13 cellular contexts compared by ENCODE assay signal in the genomic region with DNA sequence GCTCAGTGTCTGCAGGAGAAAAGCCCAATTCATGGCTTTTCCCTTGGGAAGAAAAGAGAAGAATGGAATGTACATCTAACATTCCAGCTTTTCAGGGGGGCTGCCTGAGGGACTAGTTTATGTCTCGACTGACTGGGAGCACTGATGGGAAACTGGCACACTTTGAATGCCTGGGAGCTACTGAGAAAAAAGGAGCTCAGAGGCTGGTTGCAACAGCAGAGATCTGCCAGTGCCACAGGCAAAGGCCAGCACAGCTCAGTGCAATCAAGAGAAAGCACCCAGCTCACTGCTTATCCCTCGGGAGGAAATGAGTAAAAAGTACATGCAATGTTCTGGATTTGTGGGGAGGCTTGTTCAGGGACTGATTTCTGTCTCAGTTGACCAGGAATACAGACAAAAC.
A peak's percentile ranks its signal among the peaks of the same experiment; 100 is the strongest.
DNase-seq lines count a peak whose midpoint lies in the region; ATAC-seq and TF ChIP-seq lines count a peak whose summit lies in the region.
"Had no signal": no experiment of that assay in that cellular context is flagged by ENCODE, and none has a peak within 500 bp of the region (broad histone marks: within the 10 kb centered on the region; RNA-seq: fewer than 3 reads in every experiment).

No MANE protein-coding gene starts in this region.

- H3K4me1 Mint-ChIP-seq in GM23338 (peaks cover 21% of the 10 kb centered on the region), WTC11 (peaks cover 23% of the 10 kb centered on the region)
- H3K4me1 Mint-ChIP-seq: B cell; CD4-positive, alpha-beta memory T cell had no signal

- H3K27ac Mint-ChIP-seq in GM23338 (no peak overlapping the region), WTC11 (peak overlapping the region; percentile 73)
- H3K27ac Mint-ChIP-seq: B cell; CD4-positive, alpha-beta memory T cell had no signal

- no peak overlapping the region for H3K4ac ChIP-seq in trophoblast cell (ENCODE audit: low read depth, low read length)

- H3K27ac ChIP-seq in GM23338 (ENCODE audit: low read depth) (no peak overlapping the region), trophoblast cell (ENCODE audit: low read depth, low read length) (no peak overlapping the region)

- DNase-seq in GM23338 (ENCODE audit: low spot score) = peak; percentile 57
- DNase-seq in WTC11 (ENCODE audit: low spot score) = no peak
- DNase-seq in globus pallidus (ENCODE audit: low spot score) = peak; percentile 25
- peak; percentile 19 for DNase-seq in stromal cell of bone marrow (ENCODE audit: low read depth)
- no peak for DNase-seq in GM13977 (ENCODE audit: low spot score)
- DNase-seq in trophoblast cell = no peak
- DNase-seq in NCI-H2029 treated with DMSO at 0.1 percent for 48 hours (lab: John Stamatoyannopoulos, UW) = no peak
- DNase-seq: CD4-positive, alpha-beta memory T cell; DND-41; HCEC 1CT; SK-N-SH had no signal

- no peaks in the 10 kb centered on the region for H3K9me3 ChIP-seq in trophoblast cell (ENCODE audit: insufficient read depth, low read depth, low read length)
- H3K9me3 ChIP-seq: SK-N-SH had no signal

- no peaks in the 10 kb centered on the region for H4K20me1 ChIP-seq in GM23338 (replicated peaks; ENCODE audit: insufficient read depth)

- H3K79me1 ChIP-seq in trophoblast cell (ENCODE audit: low read length) = no peaks in the 10 kb centered on the region

- no peaks in the 10 kb centered on the region for H3K79me2 ChIP-seq in GM23338 (replicated peaks; ENCODE audit: insufficient read depth)
- no peaks in the 10 kb centered on the region for H3K79me2 ChIP-seq in trophoblast cell (ENCODE audit: control insufficient read depth, insufficient read depth, low read length, poor library complexity)

- H2BK5ac ChIP-seq in trophoblast cell (ENCODE audit: low read depth, low read length, poor library complexity) = no peak overlapping the region

- H3K4me1 ChIP-seq in GM23338 (ENCODE audit: insufficient read depth) (peaks cover 18% of the 10 kb centered on the region; the same call in 1 of the 2 replicates), trophoblast cell (ENCODE audit: control insufficient read depth in 1 of 2, insufficient read depth in 2 of 2, low read length in 2 of 2) (peaks cover 0 to 3% of the 10 kb centered on the region in 2 experiments)

- POLR2A ChIA-PET in WTC11 (lab: Charles Lee) = no interaction called here

- ATAC-seq in GM23338 (peak; percentile 68), WTC11 (peak; percentile 72)
- ATAC-seq: Right ventricle myocardium inferior had no signal

- in situ Hi-C loops in GM13977 (cut with MboI; ENCODE audit: low pct_unique_long_range_greater_than_20kb, low sequenced_read_pairs, unreplicated experiment) = no loop called here

- H3K14ac ChIP-seq in trophoblast cell (ENCODE audit: low read length) = no peak overlapping the region

- no peak overlapping the region for H2BK120ac ChIP-seq in trophoblast cell (ENCODE audit: insufficient read depth, low read length, poor library complexity)

- no peak overlapping the region for H3K23ac ChIP-seq in trophoblast cell (ENCODE audit: low read length)

- no peak overlapping the region for H2AFZ ChIP-seq in GM23338
- no peak overlapping the region for H2AFZ ChIP-seq in trophoblast cell (ENCODE audit: insufficient read depth, low read length, poor library complexity)

- H4K8ac ChIP-seq in trophoblast cell (ENCODE audit: low read depth, low read length) = no peak overlapping the region

- TF ChIP-seq CTCF in GM23338 (conservative IDR thresholded peaks at IDR 0.05; ENCODE audit: low read depth in 2 of 2) = no peak
- TF ChIP-seq CTCF in WTC11 (IDR thresholded peaks at IDR 0.05) = no peak
- TF ChIP-seq CTCF in GM13977 (IDR thresholded peaks at IDR 0.05; ENCODE audit: extremely low read depth, insufficient read depth, missing control alignments) = no peak

- H2BK12ac ChIP-seq in trophoblast cell (ENCODE audit: low read length) = no peak overlapping the region

- peaks cover 5% of the 10 kb centered on the region for H3K27me3 Mint-ChIP-seq in GM23338 (ENCODE audit: insufficient read depth, low read depth, poor library complexity)
- no peaks in the 10 kb centered on the region for H3K27me3 Mint-ChIP-seq in WTC11 (ENCODE audit: low read depth)

- no peak overlapping the region for H3K4me2 ChIP-seq in GM23338
- no peak overlapping the region for H3K4me2 ChIP-seq in trophoblast cell (ENCODE audit: low read length)
- H3K4me2 ChIP-seq: SK-N-SH had no signal

- H3K36me3 Mint-ChIP-seq in GM23338 (ENCODE audit: low read depth) = peaks cover 11% of the 10 kb centered on the region; the same call in 2 of the 3 replicates
- peaks cover 8% of the 10 kb centered on the region for H3K36me3 Mint-ChIP-seq in WTC11

- WGBS in trophoblast cell (ENCODE audit: extremely low coverage, insufficient coverage, insufficient read length) = no CpG with 5 or more reads among the region's 2 CpGs

- H2AK5ac ChIP-seq in trophoblast cell (ENCODE audit: low read length) = no peak overlapping the region

- H4K12ac ChIP-seq in trophoblast cell (ENCODE audit: low read depth, low read length) = no peak overlapping the region

- H4K91ac ChIP-seq in trophoblast cell (ENCODE audit: low read depth, low read length) = no peak overlapping the region

- CTCF ChIA-PET in WTC11 (lab: Charles Lee) = interaction anchor here (0.9 to 3.2 kb wide), 7 partner anchors 9 to 276 kb away, joined by 3 to 12 read pairs (median 5); no protein-coding TSS in a partner anchor

- no peak overlapping the region for H3K4me3 ChIP-seq in GM23338
- H3K4me3 ChIP-seq in trophoblast cell (ENCODE audit: low read depth, low read length) = no peak overlapping the region

- H3K18ac ChIP-seq in trophoblast cell (ENCODE audit: low read length) = no peak overlapping the region

- H3K4me3 Mint-ChIP-seq in GM23338 = no peak overlapping the region
- H3K4me3 Mint-ChIP-seq in WTC11 = no peak overlapping the region
- H3K4me3 Mint-ChIP-seq: B cell; CD4-positive, alpha-beta memory T cell had no signal

- H3K9ac ChIP-seq in trophoblast cell (ENCODE audit: low read length) = no peak overlapping the region
- H3K9ac ChIP-seq: SK-N-SH had no signal

- no peaks in the 10 kb centered on the region for H3K27me3 ChIP-seq in GM23338 (ENCODE audit: insufficient read depth)
- H3K27me3 ChIP-seq in trophoblast cell (ENCODE audit: insufficient read depth, low read length) = no peaks in the 10 kb centered on the region

- no peaks in the 10 kb centered on the region for H3K9me2 ChIP-seq in GM23338 (ENCODE audit: insufficient read depth)
- H3K9me2 ChIP-seq: SK-N-SH had no signal

- H3F3A ChIP-seq in GM23338 (replicated peaks; ENCODE audit: low read depth) = no peaks in the 10 kb centered on the region

- H3K9me3 Mint-ChIP-seq in GM23338 (peaks cover 6% of the 10 kb centered on the region; the same call in 1 of the 3 replicates), WTC11 (peaks cover 12% of the 10 kb centered on the region)

- no peaks in the 10 kb centered on the region for H3K36me3 ChIP-seq in GM23338 (ENCODE audit: insufficient read depth)
- no peaks in the 10 kb centered on the region for H3K36me3 ChIP-seq in trophoblast cell (ENCODE audit: control insufficient read depth in 1 of 2, insufficient read depth in 2 of 2, low read length in 2 of 2)

TF ChIP-seq in GM23338, 12 proteins besides CTCF, POLR2A, EP300 and RAD21 (continues in another document):
- TF ChIP-seq, protein P1, sequence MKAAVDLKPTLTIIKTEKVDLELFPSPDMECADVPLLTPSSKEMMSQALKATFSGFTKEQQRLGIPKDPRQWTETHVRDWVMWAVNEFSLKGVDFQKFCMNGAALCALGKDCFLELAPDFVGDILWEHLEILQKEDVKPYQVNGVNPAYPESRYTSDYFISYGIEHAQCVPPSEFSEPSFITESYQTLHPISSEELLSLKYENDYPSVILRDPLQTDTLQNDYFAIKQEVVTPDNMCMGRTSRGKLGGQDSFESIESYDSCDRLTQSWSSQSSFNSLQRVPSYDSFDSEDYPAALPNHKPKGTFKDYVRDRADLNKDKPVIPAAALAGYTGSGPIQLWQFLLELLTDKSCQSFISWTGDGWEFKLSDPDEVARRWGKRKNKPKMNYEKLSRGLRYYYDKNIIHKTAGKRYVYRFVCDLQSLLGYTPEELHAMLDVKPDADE (IDR thresholded peaks at IDR 0.05) = no peak
- TF ChIP-seq ZNF114 (CRISPR knock-in tag; IDR thresholded peaks at IDR 0.05) = no peak
- TF ChIP-seq ZNF331 (CRISPR knock-in tag; IDR thresholded peaks at IDR 0.05; ENCODE audit: low read depth) = no peak

TF ChIP-seq in WTC11, 78 proteins besides CTCF, POLR2A, EP300 and RAD21 (continues in another document):
- TF ChIP-seq, protein P2, sequence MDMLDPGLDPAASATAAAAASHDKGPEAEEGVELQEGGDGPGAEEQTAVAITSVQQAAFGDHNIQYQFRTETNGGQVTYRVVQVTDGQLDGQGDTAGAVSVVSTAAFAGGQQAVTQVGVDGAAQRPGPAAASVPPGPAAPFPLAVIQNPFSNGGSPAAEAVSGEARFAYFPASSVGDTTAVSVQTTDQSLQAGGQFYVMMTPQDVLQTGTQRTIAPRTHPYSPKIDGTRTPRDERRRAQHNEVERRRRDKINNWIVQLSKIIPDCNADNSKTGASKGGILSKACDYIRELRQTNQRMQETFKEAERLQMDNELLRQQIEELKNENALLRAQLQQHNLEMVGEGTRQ (CRISPR knock-in tag; IDR thresholded peaks at IDR 0.05) = no peak
- TF ChIP-seq, protein P3, sequence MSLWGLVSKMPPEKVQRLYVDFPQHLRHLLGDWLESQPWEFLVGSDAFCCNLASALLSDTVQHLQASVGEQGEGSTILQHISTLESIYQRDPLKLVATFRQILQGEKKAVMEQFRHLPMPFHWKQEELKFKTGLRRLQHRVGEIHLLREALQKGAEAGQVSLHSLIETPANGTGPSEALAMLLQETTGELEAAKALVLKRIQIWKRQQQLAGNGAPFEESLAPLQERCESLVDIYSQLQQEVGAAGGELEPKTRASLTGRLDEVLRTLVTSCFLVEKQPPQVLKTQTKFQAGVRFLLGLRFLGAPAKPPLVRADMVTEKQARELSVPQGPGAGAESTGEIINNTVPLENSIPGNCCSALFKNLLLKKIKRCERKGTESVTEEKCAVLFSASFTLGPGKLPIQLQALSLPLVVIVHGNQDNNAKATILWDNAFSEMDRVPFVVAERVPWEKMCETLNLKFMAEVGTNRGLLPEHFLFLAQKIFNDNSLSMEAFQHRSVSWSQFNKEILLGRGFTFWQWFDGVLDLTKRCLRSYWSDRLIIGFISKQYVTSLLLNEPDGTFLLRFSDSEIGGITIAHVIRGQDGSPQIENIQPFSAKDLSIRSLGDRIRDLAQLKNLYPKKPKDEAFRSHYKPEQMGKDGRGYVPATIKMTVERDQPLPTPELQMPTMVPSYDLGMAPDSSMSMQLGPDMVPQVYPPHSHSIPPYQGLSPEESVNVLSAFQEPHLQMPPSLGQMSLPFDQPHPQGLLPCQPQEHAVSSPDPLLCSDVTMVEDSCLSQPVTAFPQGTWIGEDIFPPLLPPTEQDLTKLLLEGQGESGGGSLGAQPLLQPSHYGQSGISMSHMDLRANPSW (CRISPR knock-in tag; conservative IDR thresholded peaks at IDR 0.05; ENCODE audit: low read depth) = no peak
- no peak for TF ChIP-seq ETV6 (CRISPR knock-in tag; IDR thresholded peaks at IDR 0.05)
- no peak for TF ChIP-seq NFE2L1 (CRISPR knock-in tag; IDR thresholded peaks at IDR 0.05)
- TF ChIP-seq ZNF423 (CRISPR knock-in tag; IDR thresholded peaks at IDR 0.05) = no peak
- no peak for TF ChIP-seq GABPB1 (CRISPR knock-in tag; IDR thresholded peaks at IDR 0.05)

Comparison
In these comparisons a context has a peak if more than half of its experiments do, and no peak if none do; other contexts are left out.
1. DNase-seq: peak in GM23338 (single experiment), globus pallidus (single experiment) and stromal cell of bone marrow (single experiment); none in WTC11 (single experiment), GM13977 (single experiment), trophoblast cell (0 of 2) and NCI-H2029 treated with DMSO at 0.1 percent for 48 hours (single experiment).